Comparison of ENCODE assay signal across 1 cellular context in the genomic region with DNA sequence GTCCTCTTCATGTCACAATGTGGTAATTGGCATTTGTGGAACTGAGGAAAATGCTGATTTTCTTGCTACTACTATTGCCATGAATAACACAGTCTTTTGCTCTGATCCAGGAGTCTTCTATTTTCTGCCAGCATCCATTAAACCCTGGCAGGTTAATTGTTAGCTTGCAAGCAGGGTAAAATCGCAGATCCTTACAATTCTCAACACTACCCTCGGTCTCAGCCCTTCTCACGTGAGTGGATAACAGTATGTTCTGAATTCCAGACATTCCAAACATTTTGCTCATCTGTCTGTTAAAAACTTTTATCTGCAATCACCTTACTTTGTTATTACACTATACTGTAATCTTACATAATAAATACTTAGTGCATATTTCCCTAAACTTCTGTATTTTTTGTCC.
TF ChIP-seq lines count a peak whose summit lies in the region.

No MANE protein-coding gene starts in this region.

TF ChIP-seq in H1, 55 proteins besides CTCF, POLR2A, EP300 and RAD21 (continued from another document):
- TF ChIP-seq, protein P1, sequence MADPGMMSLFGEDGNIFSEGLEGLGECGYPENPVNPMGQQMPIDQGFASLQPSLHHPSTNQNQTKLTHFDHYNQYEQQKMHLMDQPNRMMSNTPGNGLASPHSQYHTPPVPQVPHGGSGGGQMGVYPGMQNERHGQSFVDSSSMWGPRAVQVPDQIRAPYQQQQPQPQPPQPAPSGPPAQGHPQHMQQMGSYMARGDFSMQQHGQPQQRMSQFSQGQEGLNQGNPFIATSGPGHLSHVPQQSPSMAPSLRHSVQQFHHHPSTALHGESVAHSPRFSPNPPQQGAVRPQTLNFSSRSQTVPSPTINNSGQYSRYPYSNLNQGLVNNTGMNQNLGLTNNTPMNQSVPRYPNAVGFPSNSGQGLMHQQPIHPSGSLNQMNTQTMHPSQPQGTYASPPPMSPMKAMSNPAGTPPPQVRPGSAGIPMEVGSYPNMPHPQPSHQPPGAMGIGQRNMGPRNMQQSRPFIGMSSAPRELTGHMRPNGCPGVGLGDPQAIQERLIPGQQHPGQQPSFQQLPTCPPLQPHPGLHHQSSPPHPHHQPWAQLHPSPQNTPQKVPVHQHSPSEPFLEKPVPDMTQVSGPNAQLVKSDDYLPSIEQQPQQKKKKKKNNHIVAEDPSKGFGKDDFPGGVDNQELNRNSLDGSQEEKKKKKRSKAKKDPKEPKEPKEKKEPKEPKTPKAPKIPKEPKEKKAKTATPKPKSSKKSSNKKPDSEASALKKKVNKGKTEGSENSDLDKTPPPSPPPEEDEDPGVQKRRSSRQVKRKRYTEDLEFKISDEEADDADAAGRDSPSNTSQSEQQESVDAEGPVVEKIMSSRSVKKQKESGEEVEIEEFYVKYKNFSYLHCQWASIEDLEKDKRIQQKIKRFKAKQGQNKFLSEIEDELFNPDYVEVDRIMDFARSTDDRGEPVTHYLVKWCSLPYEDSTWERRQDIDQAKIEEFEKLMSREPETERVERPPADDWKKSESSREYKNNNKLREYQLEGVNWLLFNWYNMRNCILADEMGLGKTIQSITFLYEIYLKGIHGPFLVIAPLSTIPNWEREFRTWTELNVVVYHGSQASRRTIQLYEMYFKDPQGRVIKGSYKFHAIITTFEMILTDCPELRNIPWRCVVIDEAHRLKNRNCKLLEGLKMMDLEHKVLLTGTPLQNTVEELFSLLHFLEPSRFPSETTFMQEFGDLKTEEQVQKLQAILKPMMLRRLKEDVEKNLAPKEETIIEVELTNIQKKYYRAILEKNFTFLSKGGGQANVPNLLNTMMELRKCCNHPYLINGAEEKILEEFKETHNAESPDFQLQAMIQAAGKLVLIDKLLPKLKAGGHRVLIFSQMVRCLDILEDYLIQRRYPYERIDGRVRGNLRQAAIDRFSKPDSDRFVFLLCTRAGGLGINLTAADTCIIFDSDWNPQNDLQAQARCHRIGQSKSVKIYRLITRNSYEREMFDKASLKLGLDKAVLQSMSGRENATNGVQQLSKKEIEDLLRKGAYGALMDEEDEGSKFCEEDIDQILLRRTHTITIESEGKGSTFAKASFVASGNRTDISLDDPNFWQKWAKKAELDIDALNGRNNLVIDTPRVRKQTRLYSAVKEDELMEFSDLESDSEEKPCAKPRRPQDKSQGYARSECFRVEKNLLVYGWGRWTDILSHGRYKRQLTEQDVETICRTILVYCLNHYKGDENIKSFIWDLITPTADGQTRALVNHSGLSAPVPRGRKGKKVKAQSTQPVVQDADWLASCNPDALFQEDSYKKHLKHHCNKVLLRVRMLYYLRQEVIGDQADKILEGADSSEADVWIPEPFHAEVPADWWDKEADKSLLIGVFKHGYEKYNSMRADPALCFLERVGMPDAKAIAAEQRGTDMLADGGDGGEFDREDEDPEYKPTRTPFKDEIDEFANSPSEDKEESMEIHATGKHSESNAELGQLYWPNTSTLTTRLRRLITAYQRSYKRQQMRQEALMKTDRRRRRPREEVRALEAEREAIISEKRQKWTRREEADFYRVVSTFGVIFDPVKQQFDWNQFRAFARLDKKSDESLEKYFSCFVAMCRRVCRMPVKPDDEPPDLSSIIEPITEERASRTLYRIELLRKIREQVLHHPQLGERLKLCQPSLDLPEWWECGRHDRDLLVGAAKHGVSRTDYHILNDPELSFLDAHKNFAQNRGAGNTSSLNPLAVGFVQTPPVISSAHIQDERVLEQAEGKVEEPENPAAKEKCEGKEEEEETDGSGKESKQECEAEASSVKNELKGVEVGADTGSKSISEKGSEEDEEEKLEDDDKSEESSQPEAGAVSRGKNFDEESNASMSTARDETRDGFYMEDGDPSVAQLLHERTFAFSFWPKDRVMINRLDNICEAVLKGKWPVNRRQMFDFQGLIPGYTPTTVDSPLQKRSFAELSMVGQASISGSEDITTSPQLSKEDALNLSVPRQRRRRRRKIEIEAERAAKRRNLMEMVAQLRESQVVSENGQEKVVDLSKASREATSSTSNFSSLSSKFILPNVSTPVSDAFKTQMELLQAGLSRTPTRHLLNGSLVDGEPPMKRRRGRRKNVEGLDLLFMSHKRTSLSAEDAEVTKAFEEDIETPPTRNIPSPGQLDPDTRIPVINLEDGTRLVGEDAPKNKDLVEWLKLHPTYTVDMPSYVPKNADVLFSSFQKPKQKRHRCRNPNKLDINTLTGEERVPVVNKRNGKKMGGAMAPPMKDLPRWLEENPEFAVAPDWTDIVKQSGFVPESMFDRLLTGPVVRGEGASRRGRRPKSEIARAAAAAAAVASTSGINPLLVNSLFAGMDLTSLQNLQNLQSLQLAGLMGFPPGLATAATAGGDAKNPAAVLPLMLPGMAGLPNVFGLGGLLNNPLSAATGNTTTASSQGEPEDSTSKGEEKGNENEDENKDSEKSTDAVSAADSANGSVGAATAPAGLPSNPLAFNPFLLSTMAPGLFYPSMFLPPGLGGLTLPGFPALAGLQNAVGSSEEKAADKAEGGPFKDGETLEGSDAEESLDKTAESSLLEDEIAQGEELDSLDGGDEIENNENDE (IDR thresholded peaks at IDR 0.05; ENCODE audit: insufficient replicate concordance, low read length) = peak; percentile 23
- TF ChIP-seq TCF12 (IDR thresholded peaks at IDR 0.05; ENCODE audit: low read depth, low read length) = no peak
